In the genomic region with DNA sequence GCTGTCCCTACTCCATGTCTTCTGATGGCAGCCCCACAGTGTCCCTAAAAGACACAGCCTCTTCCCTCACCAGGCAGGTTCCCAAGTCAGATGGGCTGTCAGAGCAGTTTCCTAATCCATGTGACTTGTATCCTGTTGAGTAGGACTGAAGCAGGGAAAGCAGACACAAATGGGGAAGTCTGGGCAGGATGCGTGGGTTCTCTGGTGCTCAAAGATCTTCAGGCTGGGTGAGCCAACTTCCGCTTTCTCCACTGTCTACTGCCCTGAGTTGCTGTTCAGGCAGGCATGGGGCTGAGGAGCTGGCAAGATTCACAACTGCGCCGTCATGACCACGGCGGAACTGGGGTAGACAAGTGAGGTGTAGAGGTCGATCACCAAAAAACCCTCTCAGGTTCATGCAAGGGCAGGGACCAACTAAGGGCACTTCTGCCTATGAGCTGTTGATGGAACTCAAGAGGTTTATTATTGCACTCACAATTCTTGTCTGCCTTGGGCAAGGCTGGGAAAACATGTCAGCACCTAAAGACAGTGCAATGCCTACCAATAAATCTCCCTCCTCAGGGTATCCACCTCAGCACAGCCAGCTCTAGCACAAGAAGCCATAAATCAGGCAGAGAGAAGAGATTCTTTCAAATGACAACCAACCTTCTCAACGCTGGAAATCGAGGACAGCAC, we compare ENCODE assay signal across 8 cellular contexts.
DNase-seq lines count a peak whose midpoint lies in the region; ATAC-seq and TF ChIP-seq lines count a peak whose summit lies in the region.

No MANE protein-coding gene starts in this region.

- no peaks in the 10 kb centered on the region for H3K9me3 Mint-ChIP-seq in activated B cell treated with CpG ODN at 0.5 μM for 24 hours
- H3K9me3 Mint-ChIP-seq in naive thymus-derived CD8-positive, alpha-beta T cell: no peaks in the 10 kb centered on the region

- H3K4me1 Mint-ChIP-seq in activated B cell treated with CpG ODN at 0.5 μM for 24 hours: peaks cover 93% of the 10 kb centered on the region
- peaks cover 29 to 83% (median 60%) of the 10 kb centered on the region in 4 donors for H3K4me1 Mint-ChIP-seq in naive thymus-derived CD8-positive, alpha-beta T cell

- intact Hi-C loops in activated B cell treated with CpG ODN at 0.5 μM for 24 hours (cut with micrococcal nuclease): loop anchor here (1.0 to 2.0 kb wide), 7 partner anchors 12 to 83 kb away; no protein-coding TSS in a partner anchor
- intact Hi-C loops in vagina (cut with DNase I): no loop called here

- ATAC-seq in GM19372 (IDR thresholded peaks at IDR 0.05; ENCODE audit: low read depth, unreplicated experiment): peak; percentile 70
- ATAC-seq in HG03439 (IDR thresholded peaks at IDR 0.05; ENCODE audit: unreplicated experiment): peak; percentile 53
- ATAC-seq in activated B cell treated with CpG ODN at 0.5 μM for 24 hours (ENCODE audit: low read depth): peak; percentile 97
- ATAC-seq in naive thymus-derived CD8-positive, alpha-beta T cell: peak; percentile 91 to 92

- no peaks in the 10 kb centered on the region for H3K9me3 ChIP-seq in vagina

- H3K36me3 Mint-ChIP-seq in activated B cell treated with CpG ODN at 0.5 μM for 24 hours (ENCODE audit: low read depth): peaks cover 33% of the 10 kb centered on the region
- no peaks in the 10 kb centered on the region for H3K36me3 Mint-ChIP-seq in naive thymus-derived CD8-positive, alpha-beta T cell

- peak overlapping the region; percentile 93 for H3K27ac Mint-ChIP-seq in activated B cell treated with CpG ODN at 0.5 μM for 24 hours
- peak overlapping the region; percentile 60 to 95 (median 88) for H3K27ac Mint-ChIP-seq in naive thymus-derived CD8-positive, alpha-beta T cell

- H3K27me3 ChIP-seq in vagina: no peaks in the 10 kb centered on the region

- peak; percentile 70 for DNase-seq in activated B cell treated with CpG ODN at 0.5 μM for 24 hours
- DNase-seq in dermis blood vessel endothelial cell: peak; percentile 97
- DNase-seq in naive thymus-derived CD8-positive, alpha-beta T cell: peak in 9 of 10 donors; percentile 24 to 75 (median 58)
- no peak for DNase-seq in vagina (ENCODE audit: extremely low spot score in 2 of 2)
- DNase-seq in NCI-H146 (lab: John Stamatoyannopoulos, UW): no peak
- no peak for DNase-seq in T1000 (lab: John Stamatoyannopoulos, UW)

- H3K4me1 ChIP-seq in vagina: peaks cover 48% of the 10 kb centered on the region

- no peaks in the 10 kb centered on the region for H3K27me3 Mint-ChIP-seq in activated B cell treated with CpG ODN at 0.5 μM for 24 hours
- no peaks in the 10 kb centered on the region for H3K27me3 Mint-ChIP-seq in naive thymus-derived CD8-positive, alpha-beta T cell

- peak overlapping the region; percentile 53 for H3K27ac ChIP-seq in vagina

- TF ChIP-seq CTCF in activated B cell treated with CpG ODN at 0.5 μM for 24 hours (IDR thresholded peaks at IDR 0.05): no peak
- no peak for TF ChIP-seq CTCF in vagina (IDR thresholded peaks at IDR 0.05)

- H3K4me3 Mint-ChIP-seq in activated B cell treated with CpG ODN at 0.5 μM for 24 hours: peak overlapping the region; percentile 62
- peak overlapping the region; percentile 11 to 76 (median 54) for H3K4me3 Mint-ChIP-seq in naive thymus-derived CD8-positive, alpha-beta T cell

- CTCF ChIA-PET in activated B cell treated with CpG ODN at 0.5 μM for 24 hours (lab: Charles Lee): interaction anchor here (0.9 to 1.6 kb wide), 9 partner anchors 14 to 84 kb away, joined by 3 to 7 read pairs (median 4); partner anchors contain the start of gene RAPGEF1

- TF ChIP-seq POLR2A in vagina (IDR thresholded peaks at IDR 0.05): no peak

- POLR2A ChIA-PET in activated B cell treated with CpG ODN at 0.5 μM for 24 hours (lab: Charles Lee): interaction anchor here (0.5 to 4.1 kb wide), 19 partner anchors 9 to 87 kb away, joined by 3 to 63 read pairs (median 8); partner anchors contain the start of gene RAPGEF1
- POLR2A ChIA-PET in naive thymus-derived CD8-positive, alpha-beta T cell (lab: Charles Lee): interaction anchor here (1.1 to 1.7 kb wide), 3 partner anchors 10 to 75 kb away, joined by 3 to 6 read pairs (median 5); no protein-coding TSS in a partner anchor

- H3K4me3 ChIP-seq in vagina: no peak overlapping the region

- no peaks in the 10 kb centered on the region for H3K36me3 ChIP-seq in vagina

Comparison
In these comparisons a context has a peak if more than half of its experiments do, and no peak if none do; other contexts are left out.
1. DNase-seq: peak in activated B cell treated with CpG ODN at 0.5 μM for 24 hours (single experiment), dermis blood vessel endothelial cell (single experiment) and naive thymus-derived CD8-positive, alpha-beta T cell (9 of 10); none in vagina (0 of 2), NCI-H146 (single experiment) and T1000 (single experiment).
2. Peak in every context shown above with its lines, with median percentiles within 50 percentile points of each other: ATAC-seq.